ENCODE assay signal across 8 cellular contexts in genomic region chr13:19845758-19846157, GRCh38.
A peak's percentile ranks its signal among the peaks of the same experiment; 100 is the strongest.
DNase-seq lines count a peak whose midpoint lies in the region; ATAC-seq lines count a peak whose summit lies in the region.

No MANE protein-coding gene starts in this region.

- peak; percentile 7 for DNase-seq in stimulated activated CD4-positive, alpha-beta T cell treated with anti-CD3 and anti-CD28 coated beads, Interleukin-4, amount 100 ng/mL, for 24 hours
- no peak for DNase-seq in stimulated activated CD4-positive, alpha-beta T cell treated with anti-CD3 and anti-CD28 coated beads, Interleukin-2, amount 100 ng/mL, for 24 hours
- DNase-seq in kidney glomerular epithelial cell (lab: John Stamatoyannopoulos, UW) (peak; percentile 70), NAMALWA (ENCODE audit: low spot score) (no peak)

- H3K27ac Mint-ChIP-seq in activated naive CD8-positive, alpha-beta T cell, result no peak overlapping the region

- H3K4me1 Mint-ChIP-seq in activated naive CD8-positive, alpha-beta T cell (ENCODE audit: low read depth), result peaks cover 23% of the 10 kb centered on the region

- ATAC-seq in GM18870 (IDR thresholded peaks at IDR 0.05; ENCODE audit: unreplicated experiment) (no peak), GM18867 (IDR thresholded peaks at IDR 0.05; ENCODE audit: unreplicated experiment) (no peak), HG03196 (IDR thresholded peaks at IDR 0.05; ENCODE audit: unreplicated experiment) (no peak)

- H3K9me3 Mint-ChIP-seq in activated naive CD8-positive, alpha-beta T cell (ENCODE audit: low read depth), result no peaks in the 10 kb centered on the region

- peak overlapping the region; percentile 34 for H3K4me3 Mint-ChIP-seq in activated naive CD8-positive, alpha-beta T cell

- no peaks in the 10 kb centered on the region for H3K27me3 Mint-ChIP-seq in activated naive CD8-positive, alpha-beta T cell

- H3K36me3 Mint-ChIP-seq in activated naive CD8-positive, alpha-beta T cell, result peaks cover 5% of the 10 kb centered on the region

Comparison
In these comparisons a context has a peak if more than half of its experiments do, and no peak if none do; other contexts are left out.
1. DNase-seq: peak in stimulated activated CD4-positive, alpha-beta T cell treated with anti-CD3 and anti-CD28 coated beads, Interleukin-4, amount 100 ng/mL, for 24 hours (single experiment) and kidney glomerular epithelial cell (single experiment); none in stimulated activated CD4-positive, alpha-beta T cell treated with anti-CD3 and anti-CD28 coated beads, Interleukin-2, amount 100 ng/mL, for 24 hours (0 of 2) and NAMALWA (single experiment).